25 cellular contexts compared by ENCODE assay signal in the genomic region with DNA sequence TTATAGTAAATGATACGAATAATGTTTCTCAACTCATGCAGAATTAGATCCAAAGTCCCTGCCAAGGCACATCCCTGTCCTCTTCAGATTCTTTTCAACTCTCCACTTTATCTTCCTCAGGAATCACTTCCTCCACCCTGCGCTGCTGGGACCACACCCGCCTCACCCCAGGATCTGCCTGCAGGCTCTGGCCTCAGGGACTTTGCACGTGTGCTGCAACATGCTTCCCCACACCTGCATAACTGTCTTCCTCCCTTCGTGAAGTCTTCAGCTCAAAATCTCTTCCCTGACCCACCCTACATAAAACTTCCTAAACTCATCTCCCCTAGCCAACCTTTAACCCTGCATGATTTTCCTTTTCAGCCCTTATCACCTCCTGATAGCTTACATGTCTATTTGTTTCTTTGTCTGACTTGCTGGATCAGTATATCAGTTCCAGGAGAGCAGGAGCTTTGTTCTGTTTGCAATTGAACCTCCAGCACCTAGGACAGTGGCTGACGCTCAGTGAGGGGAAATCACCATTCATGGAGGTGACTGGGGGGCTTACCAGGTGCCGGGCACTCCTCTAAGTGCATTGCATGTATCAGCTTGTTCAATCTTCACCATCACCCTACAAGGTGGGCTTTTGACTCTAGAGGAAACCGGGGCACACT. TPM values are rescaled to one million over a fixed set of nuclear protein-coding genes. Genes with fewer than 3 reads are reported as not detected.
"Had no signal": no experiment of that assay in that cellular context is flagged by ENCODE, and none has a peak within 500 bp of the region (broad histone marks: within the 10 kb centered on the region; RNA-seq: fewer than 3 reads in every experiment).

No MANE protein-coding gene starts in this region.

- DNase-seq: cortex of kidney; effector memory CD8-positive, alpha-beta T cell; erythroblast; foreskin fibroblast; gastrocnemius medialis; head of caudate nucleus; left ventricle myocardium superior; lower lobe of right lung; naive thymus-derived CD8-positive, alpha-beta T cell; nephron progenitor cell; occipital lobe; ovary; posterior cingulate gyrus; psoas muscle; right cardiac atrium; small intestine; stimulated activated CD4-positive, alpha-beta T cell treated with anti-CD3 and anti-CD28 coated beads, Interleukin-15, amount 100 ng/mL, for 24 hours; stimulated activated CD4-positive, alpha-beta T cell treated with anti-CD3 and anti-CD28 coated beads, Interleukin-2, amount 100 ng/mL, for 48 hours; stimulated activated naive CD4-positive, alpha-beta T cell; stimulated activated naive CD8-positive, alpha-beta T cell treated with anti-CD3 and anti-CD28 coated beads, Interleukin-15, amount 100 ng/mL, for 72 hours; transverse colon had no signal

- H3K9me3 Mint-ChIP-seq: nephron progenitor cell had no signal

- H3K27me3 ChIP-seq: ovary, transverse colon, vagina had no signal

- H3K27ac Mint-ChIP-seq: effector memory CD8-positive, alpha-beta T cell; naive thymus-derived CD8-positive, alpha-beta T cell; nephron progenitor cell; stimulated activated naive CD8-positive, alpha-beta T cell treated with anti-CD3 and anti-CD28 coated beads, Interleukin-15, amount 100 ng/mL, for 72 hours had no signal

- H3K4me1 ChIP-seq: gastrocnemius medialis, lower lobe of right lung, psoas muscle, suprapubic skin, transverse colon, vagina had no signal

- H3K36me3 Mint-ChIP-seq: naive thymus-derived CD8-positive, alpha-beta T cell had no signal

- FAIRE-seq: endometrium, keratinocyte, small intestine had no signal

- H3K4me3 ChIP-seq: gastrocnemius medialis, lower lobe of right lung, ovary, psoas muscle, suprapubic skin, transverse colon, vagina had no signal

- ATAC-seq: effector memory CD8-positive, alpha-beta T cell; gastrocnemius medialis; left ventricle myocardium superior; lower lobe of right lung; naive thymus-derived CD8-positive, alpha-beta T cell; psoas muscle; right cardiac atrium; stimulated activated naive CD8-positive, alpha-beta T cell treated with anti-CD3 and anti-CD28 coated beads, Interleukin-15, amount 100 ng/mL, for 72 hours had no signal

- H3K27ac ChIP-seq: gastrocnemius medialis, lower lobe of right lung, ovary, psoas muscle, suprapubic skin, transverse colon, vagina had no signal

- H3K27me3 Mint-ChIP-seq: effector memory CD8-positive, alpha-beta T cell; stimulated activated naive CD8-positive, alpha-beta T cell treated with anti-CD3 and anti-CD28 coated beads, Interleukin-15, amount 100 ng/mL, for 72 hours had no signal

- H3K36me3 ChIP-seq: gastrocnemius medialis, lower lobe of right lung, ovary, suprapubic skin, transverse colon, vagina had no signal

- H3K4me1 Mint-ChIP-seq: naive thymus-derived CD8-positive, alpha-beta T cell; nephron progenitor cell; stimulated activated naive CD8-positive, alpha-beta T cell treated with anti-CD3 and anti-CD28 coated beads, Interleukin-15, amount 100 ng/mL, for 72 hours had no signal

- H3K4me3 Mint-ChIP-seq: effector memory CD8-positive, alpha-beta T cell; naive thymus-derived CD8-positive, alpha-beta T cell; nephron progenitor cell; stimulated activated naive CD8-positive, alpha-beta T cell treated with anti-CD3 and anti-CD28 coated beads, Interleukin-15, amount 100 ng/mL, for 72 hours had no signal

- H3K9me3 ChIP-seq: gastrocnemius medialis, lower lobe of right lung, ovary, psoas muscle, suprapubic skin, transverse colon, vagina had no signal

RNA-seq across cellular contexts. Expression of a gene that starts 47.5 kb away (rescaled TPM):
- total RNA-seq: naive thymus-derived CD8-positive, alpha-beta T cell had no signal
- polyA plus RNA-seq: keratinocyte; naive thymus-derived CD8-positive, alpha-beta T cell had no signal
